In genomic region chr9:122402403-122403268, GRCh38 we compare ENCODE assay signal across 1 cellular context.
TF ChIP-seq lines count a peak whose summit lies in the region.

No MANE protein-coding gene starts in this region.

TF ChIP-seq in K562, 482 proteins besides CTCF, POLR2A, EP300 and RAD21 (continued from another document and continues in another):
- peak; percentile 94 for TF ChIP-seq NCOA1 (IDR thresholded peaks at IDR 0.05; ENCODE audit: low read depth)
- TF ChIP-seq RBM25 (IDR thresholded peaks at IDR 0.05; ENCODE audit: low read depth, low read length, severe bottlenecking), result peak; percentile 22
- TF ChIP-seq MEF2D (tag; conservative IDR thresholded peaks at IDR 0.05; ENCODE audit: low read depth), result no peak
- TF ChIP-seq CBFA2T3 (IDR thresholded peaks at IDR 0.05), result peak; percentile 75
- no peak for TF ChIP-seq SMARCB1 (IDR thresholded peaks at IDR 0.05; ENCODE audit: insufficient read length, low read depth)
- TF ChIP-seq SIN3B (IDR thresholded peaks at IDR 0.05; ENCODE audit: low read depth), result no peak
- TF ChIP-seq CBFA2T2 (conservative IDR thresholded peaks at IDR 0.05), result peak; percentile 57
- 0 out of 2 replicates have a peak, but pooled peaks have one; percentile 56 for TF ChIP-seq ATF2 (CRISPR knock-in tag; IDR thresholded peaks at IDR 0.05)
- peak; percentile 99 for TF ChIP-seq SMARCA4 (IDR thresholded peaks at IDR 0.05)
- no peak for TF ChIP-seq PCBP1 (IDR thresholded peaks at IDR 0.05; ENCODE audit: low read depth, low read length, poor library complexity, severe bottlenecking)
- peak; percentile 33; the same call in 1 of the 2 replicates for TF ChIP-seq BACH1 (tag; IDR thresholded peaks at IDR 0.05)
- TF ChIP-seq PRMT5 (CRISPR knock-in tag; IDR thresholded peaks at IDR 0.05), result no peak
- no peak for TF ChIP-seq CLOCK (CRISPR knock-in tag; IDR thresholded peaks at IDR 0.05; ENCODE audit: borderline replicate concordance)
- no peak for TF ChIP-seq COPS2 (conservative IDR thresholded peaks at IDR 0.05)
- peak; percentile 100 for TF ChIP-seq JUND (IDR thresholded peaks at IDR 0.05; ENCODE audit: borderline replicate concordance, low read depth, low read length)
- peak; percentile 100 for TF ChIP-seq JUND (tag; IDR thresholded peaks at IDR 0.05; ENCODE audit: borderline replicate concordance, low read depth, low read length)
- TF ChIP-seq ZBTB12 (CRISPR knock-in tag; IDR thresholded peaks at IDR 0.05), result peak; percentile 75
- peak in 1 of 2 experiments; percentile 83; a peak in 2 of 4 replicates for TF ChIP-seq HDAC1 (IDR thresholded peaks at IDR 0.05)
- no peak for TF ChIP-seq ZNF124 (CRISPR knock-in tag; IDR thresholded peaks at IDR 0.05)
- TF ChIP-seq RBM34 (IDR thresholded peaks at IDR 0.05; ENCODE audit: borderline replicate concordance, insufficient read depth, low read length), result no peak
- peak; percentile 59 for TF ChIP-seq NEUROD1 (IDR thresholded peaks at IDR 0.05; ENCODE audit: borderline replicate concordance, low read depth, low read length, partially characterized antibody)
- TF ChIP-seq ZNF121 (CRISPR knock-in tag; conservative IDR thresholded peaks at IDR 0.05), result no peak
- TF ChIP-seq ZNF212 (CRISPR knock-in tag; IDR thresholded peaks at IDR 0.05), result no peak
- TF ChIP-seq CBX8 (IDR thresholded peaks at IDR 0.05; ENCODE audit: borderline replicate concordance, extremely low read depth, low read depth, low read length, poor library complexity, severe bottlenecking), result no peak
- TF ChIP-seq SFPQ (IDR thresholded peaks at IDR 0.05; ENCODE audit: low read depth, low read length), result no peak
- no peak for TF ChIP-seq XRCC5 (IDR thresholded peaks at IDR 0.05; ENCODE audit: low read depth, low read length)
- peak; percentile 50 for TF ChIP-seq NCOR1 (IDR thresholded peaks at IDR 0.05)
- 0 out of 2 replicates have a peak, but pooled peaks have one; percentile 67 for TF ChIP-seq KHSRP (IDR thresholded peaks at IDR 0.05)
- no peak for TF ChIP-seq ARID2 (IDR thresholded peaks at IDR 0.05)
- no peak for TF ChIP-seq ZNF740 (CRISPR knock-in tag; IDR thresholded peaks at IDR 0.05)
- no peak for TF ChIP-seq ZNF740 (tag; IDR thresholded peaks at IDR 0.05)
- TF ChIP-seq CREB1 (IDR thresholded peaks at IDR 0.05), result peak; percentile 86
- peak; percentile 88 for TF ChIP-seq CREB1 (CRISPR knock-in tag; IDR thresholded peaks at IDR 0.05)
- TF ChIP-seq KDM1A (IDR thresholded peaks at IDR 0.05), result peak; percentile 82
- TF ChIP-seq TRIM24 (IDR thresholded peaks at IDR 0.05), result peak; percentile 89 to 94
- peak; percentile 77 for TF ChIP-seq GATA2 (CRISPR knock-in tag; IDR thresholded peaks at IDR 0.05)
- TF ChIP-seq ZNF175 (CRISPR knock-in tag; IDR thresholded peaks at IDR 0.05; ENCODE audit: low read depth), result peak; percentile 69; the same call in 1 of the 2 replicates
- no peak for TF ChIP-seq ZNF584 (CRISPR knock-in tag; IDR thresholded peaks at IDR 0.05; ENCODE audit: low read depth)
- no peak for TF ChIP-seq SP2 (IDR thresholded peaks at IDR 0.05; ENCODE audit: extremely low read depth, low read depth, low read length, poor library complexity, severe bottlenecking)
- TF ChIP-seq ASH1L (IDR thresholded peaks at IDR 0.05; ENCODE audit: borderline replicate concordance, low read depth, partially characterized antibody), result no peak
- TF ChIP-seq EHMT2 (IDR thresholded peaks at IDR 0.05), result 0 out of 2 replicates have a peak, but pooled peaks have one; percentile 20
- peak; percentile 100 for TF ChIP-seq FOSL1 (tag; conservative IDR thresholded peaks at IDR 0.05)
- no peak for TF ChIP-seq SRSF1 (IDR thresholded peaks at IDR 0.05; ENCODE audit: low read depth, low read length)
- peak; percentile 100 for TF ChIP-seq JUN (IDR thresholded peaks at IDR 0.05; ENCODE audit: borderline replicate concordance, low read depth, low read length)
- peak; percentile 92; the same call in 1 of the 2 replicates for TF ChIP-seq JUN (CRISPR knock-in tag; IDR thresholded peaks at IDR 0.05; ENCODE audit: borderline replicate concordance)
- TF ChIP-seq ELF4 (CRISPR knock-in tag; IDR thresholded peaks at IDR 0.05), result peak; percentile 70; the same call in 1 of the 2 replicates
- TF ChIP-seq SAFB (IDR thresholded peaks at IDR 0.05; ENCODE audit: borderline replicate concordance, low read depth, low read length), result no peak
- no peak for TF ChIP-seq CREB3L1 (IDR thresholded peaks at IDR 0.05; ENCODE audit: borderline replicate concordance, low read depth)
- peak; percentile 99 for TF ChIP-seq ATF3 (IDR thresholded peaks at IDR 0.05)
- peak; percentile 98 for TF ChIP-seq ATF3 (CRISPR knock-in tag; conservative IDR thresholded peaks at IDR 0.05)
- peak; percentile 45 for TF ChIP-seq TAL1 (IDR thresholded peaks at IDR 0.05)
- TF ChIP-seq TARDBP (IDR thresholded peaks at IDR 0.05), result peak; percentile 57; the same call in 1 of the 2 replicates
- TF ChIP-seq U2AF1 (optimal IDR thresholded peaks at IDR 0.05; ENCODE audit: low read depth, low read length), result no peak
- TF ChIP-seq STAT6 (CRISPR knock-in tag; IDR thresholded peaks at IDR 0.05), result no peak
- peak; percentile 76; the same call in 1 of the 2 replicates for TF ChIP-seq NBN (IDR thresholded peaks at IDR 0.05; ENCODE audit: low read depth)
- no peak for TF ChIP-seq CHD4 (IDR thresholded peaks at IDR 0.05; ENCODE audit: insufficient read depth, insufficient replicate concordance, low read depth, low read length, poor library complexity, severe bottlenecking)
- peak; percentile 55 for TF ChIP-seq MTA2 (IDR thresholded peaks at IDR 0.05; ENCODE audit: low read depth)
- TF ChIP-seq PCBP2 (IDR thresholded peaks at IDR 0.05; ENCODE audit: low read depth, low read length, poor library complexity, severe bottlenecking), result no peak
- no peak for TF ChIP-seq MCM5 (IDR thresholded peaks at IDR 0.05; ENCODE audit: low read depth)
- no peak for TF ChIP-seq POU5F1 (IDR thresholded peaks at IDR 0.05; ENCODE audit: borderline replicate concordance, low read depth, low read length, partially characterized antibody)
- TF ChIP-seq RCOR1 (IDR thresholded peaks at IDR 0.05; ENCODE audit: borderline replicate concordance in 1 of 2, low read depth in 2 of 2, low read length in 2 of 2), result peak in 1 of 2 experiments; percentile 91; a peak in 2 of 4 replicates
- no peak for TF ChIP-seq NCOA6 (IDR thresholded peaks at IDR 0.05)
- TF ChIP-seq IFI16 (CRISPR knock-in tag; IDR thresholded peaks at IDR 0.05), result no peak
